23 cellular contexts compared by ENCODE assay signal in genomic region chr16:2088759-2089358, GRCh38. TPM values are rescaled to one million over a fixed set of nuclear protein-coding genes. Genes with fewer than 3 reads are reported as not detected.
A peak's percentile ranks its signal among the peaks of the same experiment; 100 is the strongest.
DNase-seq lines count a peak whose midpoint lies in the region; ATAC-seq, FAIRE-seq and TF ChIP-seq lines count a peak whose summit lies in the region.
"Had no signal": no experiment of that assay in that cellular context is flagged by ENCODE, and none has a peak within 500 bp of the region (broad histone marks: within the 10 kb centered on the region; RNA-seq: fewer than 3 reads in every experiment).

No MANE protein-coding gene starts in this region.

- POLR2A ChIA-PET in GM12878 (lab: Charles Lee) (no interaction called here), PC-9 (lab: Charles Lee; ENCODE audit: unreplicated experiment) (no interaction called here)
- POLR2A ChIA-PET in activated CD4-positive, alpha-beta memory T cell treated with anti-CD3 and anti-CD28 coated beads for 36 hours (lab: Charles Lee) = no interaction called here

- intact Hi-C loops in GM12878 (cut with micrococcal nuclease; ENCODE audit: unreplicated experiment) (no loop called here), PC-9 (cut with micrococcal nuclease; ENCODE audit: unreplicated experiment) (no loop called here)
- intact Hi-C loops in activated CD4-positive, alpha-beta memory T cell treated with anti-CD3 and anti-CD28 coated beads for 36 hours (cut with micrococcal nuclease) = no loop called here

- SMC1A ChIA-PET in GM12878 (lab: Charles Lee; ENCODE audit: uncharacterized antibody, unreplicated experiment) = no interaction called here

- H3K27ac ChIP-seq in CD4-positive, CD25-positive, alpha-beta regulatory T cell (ENCODE audit: insufficient read depth, low read length, poor library complexity, severe bottlenecking) = no peak overlapping the region
- H3K27ac ChIP-seq in GM12878 (ENCODE audit: control insufficient read depth, insufficient read depth) (no peak overlapping the region), PC-9 (no peak overlapping the region)
- H3K27ac ChIP-seq: thyroid gland had no signal

- H3K9me3 ChIP-seq in CD4-positive, CD25-positive, alpha-beta regulatory T cell (ENCODE audit: control insufficient read depth in 2 of 2, low read length in 2 of 2) = no peaks in the 10 kb centered on the region
- H3K9me3 ChIP-seq in GM12878 (replicated peaks; ENCODE audit: control insufficient read depth, insufficient read depth, low read length) (no peaks in the 10 kb centered on the region), PC-9 (ENCODE audit: insufficient read depth, low read depth) (no peaks in the 10 kb centered on the region)
- H3K9me3 ChIP-seq: gastrocnemius medialis, thyroid gland had no signal

- no peaks in the 10 kb centered on the region for H3K4me1 ChIP-seq in CD4-positive, CD25-positive, alpha-beta regulatory T cell (ENCODE audit: control insufficient read depth, insufficient read depth, low read length, poor library complexity, severe bottlenecking)
- no peaks in the 10 kb centered on the region for H3K4me1 ChIP-seq in GM12878 (ENCODE audit: control insufficient read depth, insufficient read depth, low read length)
- no peaks in the 10 kb centered on the region; the same call in 1 of the 2 replicates for H3K4me1 ChIP-seq in PC-9 (replicated peaks; ENCODE audit: insufficient read depth)

- H3F3A ChIP-seq in PC-9 (ENCODE audit: insufficient read depth, low read depth) = peaks cover 13% of the 10 kb centered on the region; the same call in 1 of the 2 replicates

- H3K4me2 ChIP-seq in GM12878 (ENCODE audit: control insufficient read depth, insufficient read depth) (no peak overlapping the region), PC-9 (no peak overlapping the region)

- CTCF ChIA-PET in GM12878 (lab: Yijun Ruan, JAX) (interaction anchor here (1.1 kb wide), 1 partner anchor 66 kb away, joined by 3 read pairs; no protein-coding TSS in a partner anchor), PC-9 (lab: Charles Lee) (no interaction called here)
- CTCF ChIA-PET in activated CD4-positive, alpha-beta memory T cell treated with anti-CD3 and anti-CD28 coated beads for 36 hours (lab: Charles Lee) = no interaction called here

- H3K4me3 ChIP-seq in CD4-positive, CD25-positive, alpha-beta regulatory T cell (ENCODE audit: low read depth, low read length) = no peak overlapping the region
- no peak overlapping the region for H3K4me3 ChIP-seq in GM12878
- no peak overlapping the region for H3K4me3 ChIP-seq in PC-9
- H3K4me3 ChIP-seq: gastrocnemius medialis, thyroid gland had no signal

- no peaks in the 10 kb centered on the region for H3K27me3 ChIP-seq in CD4-positive, CD25-positive, alpha-beta regulatory T cell (ENCODE audit: control insufficient read depth, insufficient read depth, low read length)
- H3K27me3 ChIP-seq in GM12878 (replicated peaks in 1 of 2; ENCODE audit: control insufficient read depth in 2 of 2, insufficient read depth in 2 of 2, low read length in 1 of 2) = no peaks in the 10 kb centered on the region
- no peaks in the 10 kb centered on the region for H3K27me3 ChIP-seq in PC-9 (ENCODE audit: insufficient read depth, low read depth)
- H3K27me3 ChIP-seq: gastrocnemius medialis, thyroid gland had no signal

- TF ChIP-seq CTCF in GM12878 (IDR thresholded peaks at IDR 0.05 in 2 of 3, conservative IDR thresholded peaks at IDR 0.05 in 1 of 3; ENCODE audit: control insufficient read depth in 2 of 3, extremely low read depth in 1 of 3, insufficient read depth in 1 of 3, low read depth in 3 of 3, low read length in 3 of 3) (no peak), PC-9 (conservative IDR thresholded peaks at IDR 0.05) (no peak)

- no peak for TF ChIP-seq EP300 in GM12878 (IDR thresholded peaks at IDR 0.05; ENCODE audit: borderline replicate concordance in 1 of 2, control insufficient read depth in 1 of 2, low read depth in 2 of 2, low read length in 2 of 2)

- no peaks in the 10 kb centered on the region for H3K9me2 ChIP-seq in PC-9 (ENCODE audit: insufficient read depth)

- RAD21 ChIA-PET in GM12878 (lab: Charles Lee; ENCODE audit: unreplicated experiment) = no interaction called here

- H2AFZ ChIP-seq in GM12878 (ENCODE audit: control insufficient read depth, low read depth, low read length) (no peak overlapping the region), PC-9 (no peak overlapping the region)

- peak overlapping the region in 2 of 3 donors; percentile 5 to 20 for H3K27ac Mint-ChIP-seq in CD4-positive, CD25-positive, alpha-beta regulatory T cell
- no peak overlapping the region for H3K27ac Mint-ChIP-seq in activated CD4-positive, alpha-beta memory T cell treated with anti-CD3 and anti-CD28 coated beads for 36 hours
- H3K27ac Mint-ChIP-seq: activated CD8-positive, alpha-beta memory T cell treated with anti-CD3 and anti-CD28 coated beads, Interleukin-2, amount 10 ng/mL, durations not matched to agents 7 days and 5 days; activated T-helper 1 cell treated with anti-CD3 and anti-CD28 coated beads, Interleukin-12 subunit alpha, Interleukin-12 subunit beta, Interleukin-2, Interleukin-4 antibody, amounts not matched to agents 30 ng/mL and 10 ng/mL and 1 ng/mL, durations not matched to agents 14 hours and 24 hours and 36 hours; T-cell had no signal

- no peak overlapping the region for H3K9ac ChIP-seq in GM12878 (ENCODE audit: control insufficient read depth, insufficient read depth, low read length)

- WGBS in GM12878 (ENCODE audit: insufficient coverage, insufficient replicate concordance, low lambda C conversion rate, missing lambda C conversion rate) = 80% methylated on average over 20 of the region's 20 CpGs

- no peaks in the 10 kb centered on the region for H3K79me2 ChIP-seq in GM12878 (ENCODE audit: control insufficient read depth, insufficient read depth, low read length)
- H3K79me2 ChIP-seq in PC-9 (ENCODE audit: low read depth) = no peaks in the 10 kb centered on the region

- H3K4me3 Mint-ChIP-seq in CD4-positive, CD25-positive, alpha-beta regulatory T cell = no peak overlapping the region
- H3K4me3 Mint-ChIP-seq in activated CD4-positive, alpha-beta memory T cell treated with anti-CD3 and anti-CD28 coated beads for 36 hours = no peak overlapping the region
- H3K4me3 Mint-ChIP-seq: activated CD8-positive, alpha-beta memory T cell treated with anti-CD3 and anti-CD28 coated beads, Interleukin-2, amount 10 ng/mL, durations not matched to agents 7 days and 5 days; activated naive CD4-positive, alpha-beta T cell treated with anti-CD3 and anti-CD28 coated beads, Interleukin-2, amount 50 U/mL, for 24 hours; activated T-helper 1 cell treated with anti-CD3 and anti-CD28 coated beads, Interleukin-12 subunit alpha, Interleukin-12 subunit beta, Interleukin-2, Interleukin-4 antibody, amounts not matched to agents 30 ng/mL and 10 ng/mL and 1 ng/mL, durations not matched to agents 14 hours and 24 hours and 36 hours; T-cell had no signal

- no peaks in the 10 kb centered on the region for H3K9me3 Mint-ChIP-seq in CD4-positive, CD25-positive, alpha-beta regulatory T cell
- no peaks in the 10 kb centered on the region for H3K9me3 Mint-ChIP-seq in activated CD4-positive, alpha-beta memory T cell treated with anti-CD3 and anti-CD28 coated beads for 36 hours
- H3K9me3 Mint-ChIP-seq: activated naive CD4-positive, alpha-beta T cell treated with anti-CD3 and anti-CD28 coated beads, Interleukin-2, amount 50 U/mL, for 24 hours; activated T-helper 1 cell treated with anti-CD3 and anti-CD28 coated beads, Interleukin-12 subunit alpha, Interleukin-12 subunit beta, Interleukin-2, Interleukin-4 antibody, amounts not matched to agents 30 ng/mL and 10 ng/mL and 1 ng/mL, durations not matched to agents 14 hours and 24 hours and 36 hours; T-cell had no signal

- no peaks in the 10 kb centered on the region for H3K4me1 Mint-ChIP-seq in CD4-positive, CD25-positive, alpha-beta regulatory T cell
- no peaks in the 10 kb centered on the region for H3K4me1 Mint-ChIP-seq in activated CD4-positive, alpha-beta memory T cell treated with anti-CD3 and anti-CD28 coated beads for 36 hours (ENCODE audit: low read depth)
- H3K4me1 Mint-ChIP-seq: activated CD8-positive, alpha-beta memory T cell treated with anti-CD3 and anti-CD28 coated beads, Interleukin-2, amount 10 ng/mL, durations not matched to agents 7 days and 5 days; activated naive CD4-positive, alpha-beta T cell treated with anti-CD3 and anti-CD28 coated beads, Interleukin-2, amount 50 U/mL, for 24 hours; T-cell had no signal

- no peaks in the 10 kb centered on the region for H4K20me1 ChIP-seq in GM12878 (ENCODE audit: control insufficient read depth, insufficient read depth)
- H4K20me1 ChIP-seq in PC-9 (ENCODE audit: insufficient read depth) = peaks cover 3% of the 10 kb centered on the region; the same call in 1 of the 2 replicates

- H3K36me3 ChIP-seq in CD4-positive, CD25-positive, alpha-beta regulatory T cell (ENCODE audit: control insufficient read depth, insufficient read depth, low read length) = peaks cover 19% of the 10 kb centered on the region
- H3K36me3 ChIP-seq in GM12878 (ENCODE audit: control insufficient read depth in 2 of 2, insufficient read depth in 2 of 2, low read length in 1 of 2) (peaks cover 0 to 6% of the 10 kb centered on the region in 2 experiments; a peak in 3 of 4 replicates), PC-9 (ENCODE audit: low read depth) (no peaks in the 10 kb centered on the region)

- in situ Hi-C loops in GM12878 (cut with MboI) = loop anchor here (10.0 kb wide), 1 partner anchor 56 kb away; the partner anchor contains the start of gene RAB26

- no peak for DNase-seq in CD4-positive, CD25-positive, alpha-beta regulatory T cell
- DNase-seq in NCI-H1105 (lab: John Stamatoyannopoulos, UW) (peak; percentile 24), GM12878 (ENCODE audit: low read depth, low spot score) (no peak), left lobe of liver (ENCODE audit: low spot score) (peak; percentile 54), PC-9 (no peak), NCI-H2029 (lab: John Stamatoyannopoulos, UW) (no peak), mucosa of gallbladder (ENCODE audit: low spot score) (no peak)
- no peak for DNase-seq in activated CD4-positive, alpha-beta memory T cell treated with anti-CD3 and anti-CD28 coated beads for 36 hours
- DNase-seq: activated CD4-positive, alpha-beta T cell treated with anti-CD3 and anti-CD28 coated beads for 1 hour; activated CD8-positive, alpha-beta memory T cell treated with anti-CD3 and anti-CD28 coated beads, Interleukin-2, amount 10 ng/mL, durations not matched to agents 7 days and 5 days; aorta; DND-41; kidney; NCI-H82; stimulated activated CD4-positive, alpha-beta T cell treated with anti-CD3 and anti-CD28 coated beads, Interleukin-4, amount 100 ng/mL, for 24 hours; stimulated activated naive CD4-positive, alpha-beta T cell treated with Interleukin-2 at 50 U/mL for 16 hours; T-cell; thyroid gland had no signal

- TF ChIP-seq RAD21 in GM12878 (IDR thresholded peaks at IDR 0.05; ENCODE audit: insufficient read depth, low read depth, low read length) = no peak

- no peak for TF ChIP-seq POLR2A in GM12878 (IDR thresholded peaks at IDR 0.05; ENCODE audit: low read depth, low read length)

- H3K36me3 Mint-ChIP-seq in CD4-positive, CD25-positive, alpha-beta regulatory T cell = no peaks in the 10 kb centered on the region
- H3K36me3 Mint-ChIP-seq in activated CD4-positive, alpha-beta memory T cell treated with anti-CD3 and anti-CD28 coated beads for 36 hours = peaks cover 9% of the 10 kb centered on the region
- H3K36me3 Mint-ChIP-seq: activated naive CD4-positive, alpha-beta T cell treated with anti-CD3 and anti-CD28 coated beads, Interleukin-2, amount 50 U/mL, for 24 hours had no signal

- FAIRE-seq in GM12878 (lab: Jason Lieb, UNC) = no peak
- FAIRE-seq: GM12892, kidney had no signal

- TSS peak; percentile 61 for BruUV-seq in GM12878 (replicated peaks; lab: Mats Ljungman, UMichigan)
- no TSS peak for BruUV-seq in PC-9 (replicated peaks; lab: Mats Ljungman, UMichigan)

- no peaks in the 10 kb centered on the region for H3K27me3 Mint-ChIP-seq in CD4-positive, CD25-positive, alpha-beta regulatory T cell
- no peaks in the 10 kb centered on the region for H3K27me3 Mint-ChIP-seq in activated CD4-positive, alpha-beta memory T cell treated with anti-CD3 and anti-CD28 coated beads for 36 hours
- H3K27me3 Mint-ChIP-seq: activated CD8-positive, alpha-beta memory T cell treated with anti-CD3 and anti-CD28 coated beads, Interleukin-2, amount 10 ng/mL, durations not matched to agents 7 days and 5 days; activated naive CD4-positive, alpha-beta T cell treated with anti-CD3 and anti-CD28 coated beads, Interleukin-2, amount 50 U/mL, for 24 hours; T-cell had no signal

- no peak for ATAC-seq in CD4-positive, CD25-positive, alpha-beta regulatory T cell (ENCODE audit: low read depth in 2 of 2)
- ATAC-seq in GM12878 = no peak
- no peak for ATAC-seq in left lobe of liver
- ATAC-seq: activated CD8-positive, alpha-beta memory T cell treated with anti-CD3 and anti-CD28 coated beads, Interleukin-2, amount 10 ng/mL, durations not matched to agents 7 days and 5 days; esophagus mucosa; gastrocnemius medialis; T-cell had no signal

RNA-seq across cellular contexts. Expression of gene TSC2, which starts 41.1 kb away (rescaled TPM):
- total RNA-seq in CD4-positive, CD25-positive, alpha-beta regulatory T cell = 133 TPM
- 10 to 100 TPM; 22.7 to 26.6 (median 26.4) TPM for polyA plus RNA-seq in CD4-positive, CD25-positive, alpha-beta regulatory T cell
- 135 and 159 TPM in 2 replicates for total RNA-seq in GM12878 (2013; cell fraction: nucleolus; rRNA removed)
- total RNA-seq in GM12878 (2014; rRNA removed) (15.9 and 20.4 TPM in 2 replicates), GM12878 (2014; rRNA removed; fragmentation: Illumina TruSeq; extraction: Trizol) (9.7 and 10.9 TPM in 2 replicates), GM12878 (2021) (61.5 and 77.0 TPM in 2 replicates), left lobe of liver (117 TPM), PC-9 (2021) (166 and 170 TPM in 2 replicates), mucosa of gallbladder (185 TPM)
- 17.5 TPM for polyA plus RNA-seq in GM12878 (2011; ENCODE audit: low read depth)
- polyA plus RNA-seq in GM12878 (2011; rRNA removed) (10.1 and 18.0 TPM in 2 replicates), GM12878 (2014; fragmentation: Illumina TruSeq; extraction: Trizol) (4.9 and 22.7 TPM in 2 replicates), GM12878 (2014; fragmentation: Nextera tagmentation; extraction: Ambion mirVana) (1 to 10 TPM; 1.6 to 3.9 TPM), GM12878 (2014; rRNA removed) (31.3 and 48.1 TPM in 2 replicates), GM12878 (2016; fragmentation: Nextera tagmentation; extraction: Ambion mirVana) (10 to 100 TPM; 36.1 to 43.6 TPM)
- polyA plus RNA-seq in GM12878 (2011; cell fraction: cytosol; rRNA removed) = 18.5 and 24.1 TPM in 2 replicates
- 284 and 324 TPM in 2 replicates for polyA plus RNA-seq in GM12878 (2011; cell fraction: nucleus; rRNA removed)
- 46.1 and 49.1 TPM in 2 replicates for polyA plus RNA-seq in GM12878 (2012)
- polyA minus RNA-seq in GM12878 (2011; rRNA and poly(A)+ RNA removed) = 43.0 and 55.4 TPM in 2 replicates
- polyA minus RNA-seq in GM12878 (2011; cell fraction: cytosol; rRNA and poly(A)+ RNA removed) = 32.2 and 38.4 TPM in 2 replicates
- polyA minus RNA-seq in GM12878 (2011; cell fraction: nucleus; rRNA and poly(A)+ RNA removed) = 47.4 and 83.8 TPM in 2 replicates
- 10 to 100 TPM; 56.6 to 63.9 TPM for total RNA-seq in activated CD4-positive, alpha-beta memory T cell treated with anti-CD3 and anti-CD28 coated beads for 36 hours

RNA-seq across cellular contexts. Expression of gene NTHL1, which starts 41.2 kb away (rescaled TPM):
- 15.0 TPM for total RNA-seq in CD4-positive, CD25-positive, alpha-beta regulatory T cell
- 10 to 100 TPM; 24.7 to 52.7 (median 38.4) TPM for polyA plus RNA-seq in CD4-positive, CD25-positive, alpha-beta regulatory T cell
- total RNA-seq in GM12878 (2013; cell fraction: nucleolus; rRNA removed) = 21.3 and 22.2 TPM in 2 replicates
- total RNA-seq in GM12878 (2014; rRNA removed) (50.1 and 54.7 TPM in 2 replicates), GM12878 (2014; rRNA removed; fragmentation: Illumina TruSeq; extraction: Trizol) (16.4 and 17.2 TPM in 2 replicates), GM12878 (2021) (41.3 and 48.4 TPM in 2 replicates), left lobe of liver (109 TPM), PC-9 (2021) (47.3 and 66.6 TPM in 2 replicates), mucosa of gallbladder (33.9 TPM)
- polyA plus RNA-seq in GM12878 (2011; ENCODE audit: low read depth) = 4.0 TPM
- polyA plus RNA-seq in GM12878 (2011; rRNA removed) (11.8 and 32.9 TPM in 2 replicates), GM12878 (2014; fragmentation: Illumina TruSeq; extraction: Trizol) (0.19 and 8.1 TPM in 2 replicates), GM12878 (2014; fragmentation: Nextera tagmentation; extraction: Ambion mirVana) (1 to 10 TPM in 1 of 2 experiments, under 1 TPM in 1; 0.85 to 9.2 TPM), GM12878 (2014; rRNA removed) (46.9 and 49.0 TPM in 2 replicates), GM12878 (2016; fragmentation: Nextera tagmentation; extraction: Ambion mirVana) (10 to 100 TPM; 45.1 to 53.8 TPM)
- polyA plus RNA-seq in GM12878 (2011; cell fraction: cytosol; rRNA removed) = 71.1 and 110 TPM in 2 replicates
- 47.6 and 73.7 TPM in 2 replicates for polyA plus RNA-seq in GM12878 (2011; cell fraction: nucleus; rRNA removed)
- polyA plus RNA-seq in GM12878 (2012) = 14.5 and 15.4 TPM in 2 replicates
- polyA minus RNA-seq in GM12878 (2011; rRNA and poly(A)+ RNA removed) = 18.0 and 54.3 TPM in 2 replicates
- 13.1 and 15.4 TPM in 2 replicates for polyA minus RNA-seq in GM12878 (2011; cell fraction: cytosol; rRNA and poly(A)+ RNA removed)
- 10.2 and 15.9 TPM in 2 replicates for polyA minus RNA-seq in GM12878 (2011; cell fraction: nucleus; rRNA and poly(A)+ RNA removed)
- 10 to 100 TPM; 24.3 to 26.2 TPM for total RNA-seq in activated CD4-positive, alpha-beta memory T cell treated with anti-CD3 and anti-CD28 coated beads for 36 hours

RNA-seq across cellular contexts. Expression of gene PKD1, which starts 46.8 kb away (rescaled TPM):
- total RNA-seq in CD4-positive, CD25-positive, alpha-beta regulatory T cell = 86.1 TPM
- 1 to 10 TPM; 1.4 to 4.4 (median 2.6) TPM for polyA plus RNA-seq in CD4-positive, CD25-positive, alpha-beta regulatory T cell
- total RNA-seq in GM12878 (2013; cell fraction: nucleolus; rRNA removed) = 160 and 186 TPM in 2 replicates
- total RNA-seq in GM12878 (2014; rRNA removed) (19.6 and 22.9 TPM in 2 replicates), GM12878 (2014; rRNA removed; fragmentation: Illumina TruSeq; extraction: Trizol) (6.9 and 7.5 TPM in 2 replicates), GM12878 (2021) (44.9 and 62.0 TPM in 2 replicates), left lobe of liver (65.0 TPM), PC-9 (2021) (91.5 and 105 TPM in 2 replicates), mucosa of gallbladder (154 TPM)
- 13.4 TPM for polyA plus RNA-seq in GM12878 (2011; ENCODE audit: low read depth)
- polyA plus RNA-seq in GM12878 (2011; rRNA removed) (3.7 and 9.0 TPM in 2 replicates), GM12878 (2014; fragmentation: Illumina TruSeq; extraction: Trizol) (0.36 and 3.9 TPM in 2 replicates), GM12878 (2014; fragmentation: Nextera tagmentation; extraction: Ambion mirVana) (under 1 TPM; 0.11 to 0.35 TPM), GM12878 (2014; rRNA removed) (48.2 and 49.7 TPM in 2 replicates), GM12878 (2016; fragmentation: Nextera tagmentation; extraction: Ambion mirVana) (1 to 10 TPM; 2.9 to 5.2 TPM)
- 16.3 and 29.0 TPM in 2 replicates for polyA plus RNA-seq in GM12878 (2011; cell fraction: cytosol; rRNA removed)
- polyA plus RNA-seq in GM12878 (2011; cell fraction: nucleus; rRNA removed) = 295 and 314 TPM in 2 replicates
- polyA plus RNA-seq in GM12878 (2012) = 34.8 and 47.6 TPM in 2 replicates
- 11.8 and 40.3 TPM in 2 replicates for polyA minus RNA-seq in GM12878 (2011; rRNA and poly(A)+ RNA removed)
- polyA minus RNA-seq in GM12878 (2011; cell fraction: cytosol; rRNA and poly(A)+ RNA removed) = 17.5 and 22.7 TPM in 2 replicates
- polyA minus RNA-seq in GM12878 (2011; cell fraction: nucleus; rRNA and poly(A)+ RNA removed) = 50.4 and 84.4 TPM in 2 replicates
- total RNA-seq in activated CD4-positive, alpha-beta memory T cell treated with anti-CD3 and anti-CD28 coated beads for 36 hours = 10 to 100 TPM; 56.7 to 59.4 TPM

RNA-seq across cellular contexts. Expression of gene RAB26, which starts 59.6 kb away (rescaled TPM):
- not detected for total RNA-seq in CD4-positive, CD25-positive, alpha-beta regulatory T cell
- polyA plus RNA-seq in CD4-positive, CD25-positive, alpha-beta regulatory T cell = 1 to 10 TPM in 2 of 4 donors, under 1 TPM in 2; 0.38 to 1.2 (median 0.93) TPM
- total RNA-seq in GM12878 (2013; cell fraction: nucleolus; rRNA removed) = not detected in 2 replicates
- total RNA-seq in GM12878 (2014; rRNA removed) (0.11 and 0.51 TPM in 2 replicates), GM12878 (2014; rRNA removed; fragmentation: Illumina TruSeq; extraction: Trizol) (not detected in 2 replicates), GM12878 (2021) (0.33 and 0.53 TPM in 2 replicates), left lobe of liver (10.2 TPM), PC-9 (2021) (29.5 and 31.3 TPM in 2 replicates), mucosa of gallbladder (7.7 TPM)
- polyA plus RNA-seq in GM12878 (2011; ENCODE audit: low read depth) = 1.4 TPM
- polyA plus RNA-seq in GM12878 (2011; rRNA removed) (0.89 and 1.9 TPM in 2 replicates), GM12878 (2014; fragmentation: Illumina TruSeq; extraction: Trizol) (0.21 TPM in 1 of 2 replicates, not detected in the other), GM12878 (2014; fragmentation: Nextera tagmentation; extraction: Ambion mirVana) (under 1 TPM; 0.13 to 0.27 TPM), GM12878 (2014; rRNA removed) (0.13 and 0.43 TPM in 2 replicates), GM12878 (2016; fragmentation: Nextera tagmentation; extraction: Ambion mirVana) (1 to 10 TPM; 3.7 to 4.5 TPM)
- polyA plus RNA-seq in GM12878 (2011; cell fraction: cytosol; rRNA removed) = 1.6 and 2.5 TPM in 2 replicates
- polyA plus RNA-seq in GM12878 (2011; cell fraction: nucleus; rRNA removed) = 8.3 and 9.1 TPM in 2 replicates
- 2.8 and 2.9 TPM in 2 replicates for polyA plus RNA-seq in GM12878 (2012)
- 2.3 and 3.5 TPM in 2 replicates for polyA minus RNA-seq in GM12878 (2011; rRNA and poly(A)+ RNA removed)
- not detected in 2 replicates for polyA minus RNA-seq in GM12878 (2011; cell fraction: cytosol; rRNA and poly(A)+ RNA removed)
- 0.57 and 1.1 TPM in 2 replicates for polyA minus RNA-seq in GM12878 (2011; cell fraction: nucleus; rRNA and poly(A)+ RNA removed)
- total RNA-seq in activated CD4-positive, alpha-beta memory T cell treated with anti-CD3 and anti-CD28 coated beads for 36 hours = under 1 TPM in 1 of 2 experiments, not detected in 1; 0.33 TPM

Comparison
In these comparisons a context has a peak if more than half of its experiments do, and no peak if none do; other contexts are left out.
1. DNase-seq: peak in NCI-H1105 (single experiment) and left lobe of liver (single experiment); none in CD4-positive, CD25-positive, alpha-beta regulatory T cell (0 of 3), GM12878 (single experiment), PC-9 (0 of 2), activated CD4-positive, alpha-beta memory T cell treated with anti-CD3 and anti-CD28 coated beads for 36 hours (single experiment), NCI-H2029 (single experiment) and mucosa of gallbladder (single experiment).